12 cellular contexts compared by ENCODE assay signal in the genomic region with DNA sequence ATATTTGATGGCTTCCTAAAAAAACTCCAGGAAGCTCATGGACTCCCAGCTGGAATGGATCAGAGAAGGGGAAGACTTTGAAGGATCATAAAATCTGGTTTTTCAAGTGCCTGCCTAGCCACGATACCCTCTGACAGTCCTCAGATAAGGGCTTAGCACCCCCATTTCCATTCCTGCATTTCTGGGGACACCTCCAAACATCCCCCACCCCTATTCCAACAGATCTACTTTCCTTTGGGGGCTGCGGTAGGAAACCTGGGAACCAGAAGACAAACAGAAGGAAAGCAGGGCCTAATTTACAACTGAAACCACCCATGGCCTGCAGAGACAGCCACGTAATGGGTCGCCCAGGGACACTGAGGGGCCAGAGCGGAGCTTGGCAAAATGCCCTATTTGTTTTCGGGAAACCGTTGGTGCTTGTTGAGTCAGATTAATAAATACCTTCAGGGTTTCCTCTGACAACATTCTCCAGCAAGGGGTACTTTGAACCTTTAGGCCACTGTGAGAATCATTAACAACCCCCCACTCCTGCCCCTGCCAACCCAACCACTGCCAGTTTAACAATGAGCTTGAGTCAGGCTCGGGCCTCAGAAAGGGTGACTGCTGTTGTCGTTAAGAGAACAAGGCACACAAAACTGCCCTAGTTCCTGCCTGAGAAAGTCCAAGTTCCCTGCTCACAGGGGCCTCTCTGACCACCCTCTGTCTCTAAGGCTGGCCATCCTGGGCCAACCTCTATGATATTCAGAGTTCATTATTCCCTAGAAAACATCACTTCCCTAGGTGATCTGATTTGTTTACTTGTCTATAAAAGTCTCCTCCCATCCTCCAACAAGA. TPM values are rescaled to one million over a fixed set of nuclear protein-coding genes. Genes with fewer than 3 reads are reported as not detected.
DNase-seq lines count a peak whose midpoint lies in the region; ATAC-seq and TF ChIP-seq lines count a peak whose summit lies in the region.
"Had no signal": no experiment of that assay in that cellular context is flagged by ENCODE, and none has a peak within 500 bp of the region (broad histone marks: within the 10 kb centered on the region; RNA-seq: fewer than 3 reads in every experiment).

No MANE protein-coding gene starts in this region.

- ATAC-seq in GM19463 (IDR thresholded peaks at IDR 0.05; ENCODE audit: unreplicated experiment) = peak; percentile 86
- ATAC-seq in activated CD8-positive, alpha-beta T cell treated with anti-CD3 and anti-CD28 coated beads, Interleukin-2, amount 10 ng/mL, durations not matched to agents 7 days and 5 days = no peak
- ATAC-seq: activated naive CD8-positive, alpha-beta T cell treated with anti-CD3 and anti-CD28 coated beads, Interleukin-2, amount 50 U/mL, for 24 hours; stimulated activated naive CD8-positive, alpha-beta T cell treated with anti-CD3 and anti-CD28 coated beads, Interleukin-15, amount 100 ng/mL, for 72 hours had no signal

- no peak overlapping the region for H3K4me3 Mint-ChIP-seq in activated CD8-positive, alpha-beta T cell treated with anti-CD3 and anti-CD28 coated beads, Interleukin-2, amount 10 ng/mL, durations not matched to agents 7 days and 5 days
- H3K4me3 Mint-ChIP-seq: activated naive CD8-positive, alpha-beta T cell treated with anti-CD3 and anti-CD28 coated beads, Interleukin-2, amount 50 U/mL, for 24 hours; stimulated activated naive CD8-positive, alpha-beta T cell treated with anti-CD3 and anti-CD28 coated beads, Interleukin-15, amount 100 ng/mL, for 72 hours had no signal

- H3K27me3 Mint-ChIP-seq in activated CD8-positive, alpha-beta T cell treated with anti-CD3 and anti-CD28 coated beads, Interleukin-2, amount 10 ng/mL, durations not matched to agents 7 days and 5 days (ENCODE audit: low read depth) = no peaks in the 10 kb centered on the region
- H3K27me3 Mint-ChIP-seq: activated naive CD8-positive, alpha-beta T cell treated with anti-CD3 and anti-CD28 coated beads, Interleukin-2, amount 50 U/mL, for 24 hours; stimulated activated naive CD8-positive, alpha-beta T cell treated with anti-CD3 and anti-CD28 coated beads, Interleukin-15, amount 100 ng/mL, for 72 hours had no signal

- H3K36me3 Mint-ChIP-seq in activated CD8-positive, alpha-beta T cell treated with anti-CD3 and anti-CD28 coated beads, Interleukin-2, amount 10 ng/mL, durations not matched to agents 7 days and 5 days (ENCODE audit: low read depth) = peaks cover 2% of the 10 kb centered on the region

- DNase-seq in SK-N-MC (ENCODE audit: low read depth, low spot score) (no peak), fibroblast of villous mesenchyme (ENCODE audit: low read depth) (peak; percentile 66), posterior cingulate gyrus (peak in 7 of 10 donors; percentile 17 to 84 (median 46)), NCI-H748 treated with DMSO at 0.1 percent for 48 hours (lab: John Stamatoyannopoulos, UW) (no peak), activated gamma-delta T cell (lab: John Stamatoyannopoulos, UW) (no peak)
- DNase-seq in activated CD4-positive, alpha-beta T cell treated with anti-CD3 and anti-CD28 coated beads for 4 hours = no peak
- no peak for DNase-seq in activated CD8-positive, alpha-beta T cell treated with anti-CD3 and anti-CD28 coated beads, Interleukin-2, amount 10 ng/mL, durations not matched to agents 7 days and 5 days
- DNase-seq: activated naive CD8-positive, alpha-beta T cell treated with anti-CD3 and anti-CD28 coated beads, Interleukin-2, amount 50 U/mL, for 24 hours; GDM1; NCI-H2081 treated with DMSO at 0.1 percent for 48 hours; stimulated activated naive CD8-positive, alpha-beta T cell treated with anti-CD3 and anti-CD28 coated beads, Interleukin-15, amount 100 ng/mL, for 72 hours had no signal

- H3K9me3 ChIP-seq in SK-N-MC (ENCODE audit: low read depth, low read length) = no peaks in the 10 kb centered on the region

- no peak overlapping the region for H3K27ac Mint-ChIP-seq in activated CD8-positive, alpha-beta T cell treated with anti-CD3 and anti-CD28 coated beads, Interleukin-2, amount 10 ng/mL, durations not matched to agents 7 days and 5 days
- H3K27ac Mint-ChIP-seq: activated naive CD8-positive, alpha-beta T cell treated with anti-CD3 and anti-CD28 coated beads, Interleukin-2, amount 50 U/mL, for 24 hours; stimulated activated naive CD8-positive, alpha-beta T cell treated with anti-CD3 and anti-CD28 coated beads, Interleukin-15, amount 100 ng/mL, for 72 hours had no signal

- peak overlapping the region; percentile 9; the same call in 1 of the 2 replicates for H3K4me3 ChIP-seq in SK-N-MC
- H3K4me3 ChIP-seq in fibroblast of villous mesenchyme (ENCODE audit: low read depth, low read length) = no peak overlapping the region

- CTCF ChIA-PET in activated CD8-positive, alpha-beta T cell treated with anti-CD3 and anti-CD28 coated beads, Interleukin-2, amount 10 ng/mL, durations not matched to agents 7 days and 5 days (lab: Charles Lee) = interaction anchor here (1.2 kb wide), 1 partner anchor 30 kb away, joined by 3 read pairs; no protein-coding TSS in a partner anchor

- H3K9me3 Mint-ChIP-seq in activated CD8-positive, alpha-beta T cell treated with anti-CD3 and anti-CD28 coated beads, Interleukin-2, amount 10 ng/mL, durations not matched to agents 7 days and 5 days (ENCODE audit: insufficient read depth) = no peaks in the 10 kb centered on the region
- H3K9me3 Mint-ChIP-seq: activated naive CD8-positive, alpha-beta T cell treated with anti-CD3 and anti-CD28 coated beads, Interleukin-2, amount 50 U/mL, for 24 hours; stimulated activated naive CD8-positive, alpha-beta T cell treated with anti-CD3 and anti-CD28 coated beads, Interleukin-15, amount 100 ng/mL, for 72 hours had no signal

- peak overlapping the region; percentile 37 for H3K9ac ChIP-seq in SK-N-MC (ENCODE audit: insufficient read length)

- TF ChIP-seq CTCF in fibroblast of villous mesenchyme (IDR thresholded peaks at IDR 0.05; ENCODE audit: insufficient read depth, low read depth, low read length) = no peak

- intact Hi-C loops in posterior cingulate gyrus (cut with DNase I) = no loop called here

- H3K27ac ChIP-seq in SK-N-MC = peak overlapping the region; percentile 79

- POLR2A ChIA-PET in activated CD8-positive, alpha-beta T cell treated with anti-CD3 and anti-CD28 coated beads, Interleukin-2, amount 10 ng/mL, durations not matched to agents 7 days and 5 days (lab: Charles Lee) = no interaction called here

- H3K4me1 Mint-ChIP-seq in activated CD8-positive, alpha-beta T cell treated with anti-CD3 and anti-CD28 coated beads, Interleukin-2, amount 10 ng/mL, durations not matched to agents 7 days and 5 days (ENCODE audit: low read depth) = peaks cover 10% of the 10 kb centered on the region

- H3K36me3 ChIP-seq in SK-N-MC (ENCODE audit: insufficient read depth, low read length) = peaks cover 10% of the 10 kb centered on the region; the same call in 1 of the 2 replicates

RNA-seq across cellular contexts. Expression of a gene that starts 23.5 kb away (rescaled TPM):
- total RNA-seq in fibroblast of villous mesenchyme = 2.6 TPM in 2 replicates
- total RNA-seq in activated CD8-positive, alpha-beta T cell treated with anti-CD3 and anti-CD28 coated beads, Interleukin-2, amount 10 ng/mL, durations not matched to agents 7 days and 5 days = 1 to 10 TPM; 2.5 to 3.0 TPM

RNA-seq across cellular contexts. Expression of a gene that starts 39.8 kb away (rescaled TPM):
- 7.8 and 8.1 TPM in 2 replicates for total RNA-seq in fibroblast of villous mesenchyme
- 10 to 100 TPM; 12.7 to 13.6 TPM for total RNA-seq in activated CD8-positive, alpha-beta T cell treated with anti-CD3 and anti-CD28 coated beads, Interleukin-2, amount 10 ng/mL, durations not matched to agents 7 days and 5 days

Comparison
In these comparisons a context has a peak if more than half of its experiments do, and no peak if none do; other contexts are left out.
1. DNase-seq: peak in fibroblast of villous mesenchyme (single experiment) and posterior cingulate gyrus (7 of 10); none in SK-N-MC (single experiment), activated CD4-positive, alpha-beta T cell treated with anti-CD3 and anti-CD28 coated beads for 4 hours (0 of 2), NCI-H748 treated with DMSO at 0.1 percent for 48 hours (single experiment), activated gamma-delta T cell (single experiment) and activated CD8-positive, alpha-beta T cell treated with anti-CD3 and anti-CD28 coated beads, Interleukin-2, amount 10 ng/mL, durations not matched to agents 7 days and 5 days (single experiment).